ENCODE assay signal across 8 cellular contexts in the genomic region with DNA sequence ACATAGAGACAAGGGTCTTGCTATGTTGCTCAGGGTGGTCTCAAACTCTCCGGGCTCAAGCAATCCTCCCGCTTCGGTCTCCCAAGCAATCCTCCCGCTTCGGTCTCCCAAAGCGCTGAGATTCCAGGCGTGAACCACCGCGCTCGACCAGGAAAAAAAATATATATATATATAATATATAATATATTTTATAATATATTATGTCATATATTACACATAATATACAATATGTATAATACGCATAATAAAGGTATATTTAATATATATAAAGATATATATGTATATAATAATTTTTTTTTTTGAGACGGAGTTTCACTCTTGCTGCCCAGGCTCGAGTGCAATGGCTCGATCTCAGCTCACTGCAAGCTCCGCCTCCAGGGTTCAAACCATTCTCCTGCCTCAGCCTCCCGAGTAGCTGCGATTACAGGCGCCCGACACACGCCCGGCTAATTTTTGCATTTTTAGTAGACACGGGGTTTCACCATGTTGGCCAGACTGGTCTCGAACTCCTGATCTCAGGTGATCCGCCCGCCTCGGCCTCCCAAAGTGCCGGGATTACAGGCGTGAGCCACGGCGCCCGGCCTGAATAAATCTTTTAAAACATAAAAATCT. TPM values are rescaled to one million over a fixed set of nuclear protein-coding genes. Genes with fewer than 3 reads are reported as not detected.
DNase-seq lines count a peak whose midpoint lies in the region; ATAC-seq and TF ChIP-seq lines count a peak whose summit lies in the region.
"Not testable (repeated sequence)": the region's sequence is repeated elsewhere in the genome, so short reads cannot be mapped to it uniquely, and the experiment has no call there.

No MANE protein-coding gene starts in this region.

- not testable (repeated sequence) for DNase-seq in CD8-positive, alpha-beta memory T cell; HAP-1 (ENCODE audit: low spot score in 2 of 2); WTC11 (ENCODE audit: low spot score); activated naive CD4-positive, alpha-beta T cell treated with anti-CD3 and anti-CD28 coated beads, Interleukin-2, amount 10 ng/mL, durations not matched to agents 7 days and 5 days; epithelial cell of esophagus (ENCODE audit: low read depth); stimulated activated naive CD8-positive, alpha-beta T cell treated with anti-CD3 and anti-CD28 coated beads, Interleukin-15, Interleukin-2, amounts not matched to agents 100 U/mL and 50 U/mL, for 24 hours
- DNase-seq in medulla oblongata (ENCODE audit: extremely low spot score), result peak; percentile 0

- ATAC-seq in WTC11, result not testable (repeated sequence)
- ATAC-seq in stimulated activated naive CD8-positive, alpha-beta T cell treated with anti-CD3 and anti-CD28 coated beads, Interleukin-15, Interleukin-2, amounts not matched to agents 100 U/mL and 50 U/mL, for 24 hours, result peak; percentile 12

- in situ Hi-C loops in HAP-1 (cut with MboI; ENCODE audit: low sequenced_read_pairs), result not testable (repeated sequence)

- TF ChIP-seq CTCF in Loucy (conservative IDR thresholded peaks at IDR 0.05; ENCODE audit: low read length); WTC11 (IDR thresholded peaks at IDR 0.05); epithelial cell of esophagus (IDR thresholded peaks at IDR 0.05; ENCODE audit: insufficient read depth, low read depth, low read length, missing control alignments): not testable (repeated sequence)

- H3K9me2 ChIP-seq in Loucy (replicated peaks; ENCODE audit: low read depth, low read length), result not testable (repeated sequence)

- H3K4me1 ChIP-seq in CD8-positive, alpha-beta memory T cell (ENCODE audit: insufficient read depth, low read length); HAP-1; Loucy (ENCODE audit: insufficient read depth, low read length, poor library complexity, severe bottlenecking): not testable (repeated sequence)

- POLR2A ChIA-PET in CD8-positive, alpha-beta memory T cell (lab: Charles Lee); WTC11 (lab: Charles Lee): not testable (repeated sequence)

- H3K9me3 Mint-ChIP-seq in CD8-positive, alpha-beta memory T cell; WTC11; activated naive CD4-positive, alpha-beta T cell treated with anti-CD3 and anti-CD28 coated beads, Interleukin-2, amount 10 ng/mL, durations not matched to agents 7 days and 5 days: not testable (repeated sequence)

- H4K20me1 ChIP-seq in Loucy (ENCODE audit: insufficient read depth, low read length, poor library complexity, severe bottlenecking), result not testable (repeated sequence)

- CTCF ChIA-PET in CD8-positive, alpha-beta memory T cell (lab: Charles Lee); WTC11 (lab: Charles Lee); activated naive CD4-positive, alpha-beta T cell treated with anti-CD3 and anti-CD28 coated beads, Interleukin-2, amount 10 ng/mL, durations not matched to agents 7 days and 5 days (lab: Charles Lee): not testable (repeated sequence)

- peaks cover 26% of the 10 kb centered on the region for H3K79me2 ChIP-seq in Loucy (ENCODE audit: insufficient read depth, low read length)

- not testable (repeated sequence) for H3K36me3 Mint-ChIP-seq in CD8-positive, alpha-beta memory T cell; WTC11; activated naive CD4-positive, alpha-beta T cell treated with anti-CD3 and anti-CD28 coated beads, Interleukin-2, amount 10 ng/mL, durations not matched to agents 7 days and 5 days

- H3K36me3 ChIP-seq in CD8-positive, alpha-beta memory T cell (ENCODE audit: insufficient read depth, low read length); HAP-1 (replicated peaks); Loucy (ENCODE audit: insufficient read depth, low read length): not testable (repeated sequence)

- H3K4me3 ChIP-seq in CD8-positive, alpha-beta memory T cell (ENCODE audit: low read length), result not testable (repeated sequence)
- H3K4me3 ChIP-seq in HAP-1 (peak overlapping the region; percentile 25), Loucy (ENCODE audit: low read length, poor library complexity, severe bottlenecking) (peak overlapping the region; percentile 63), epithelial cell of esophagus (ENCODE audit: low read length) (peak overlapping the region; percentile 27)

- not testable (repeated sequence) for H3K27ac ChIP-seq in CD8-positive, alpha-beta memory T cell (ENCODE audit: low read depth, low read length)

- peak overlapping the region; percentile 72 for H3K9ac ChIP-seq in Loucy (ENCODE audit: low read depth, low read length, poor library complexity, severe bottlenecking)

- H3K9me3 ChIP-seq in CD8-positive, alpha-beta memory T cell (ENCODE audit: low read length); HAP-1; Loucy (ENCODE audit: insufficient read depth, low read depth, low read length): not testable (repeated sequence)

- not testable (repeated sequence) for H3K27me3 Mint-ChIP-seq in CD8-positive, alpha-beta memory T cell; WTC11 (ENCODE audit: low read depth); activated naive CD4-positive, alpha-beta T cell treated with anti-CD3 and anti-CD28 coated beads, Interleukin-2, amount 10 ng/mL, durations not matched to agents 7 days and 5 days

- not testable (repeated sequence) for H3K4me2 ChIP-seq in Loucy (ENCODE audit: low read depth, low read length, poor library complexity, severe bottlenecking)

- not testable (repeated sequence) for H3K27me3 ChIP-seq in CD8-positive, alpha-beta memory T cell (ENCODE audit: insufficient read depth, low read length, poor library complexity, severe bottlenecking); HAP-1 (ENCODE audit: low read depth); Loucy (ENCODE audit: insufficient read depth, low read length, poor library complexity, severe bottlenecking)

- not testable (repeated sequence) for H3K27ac Mint-ChIP-seq in CD8-positive, alpha-beta memory T cell; WTC11; activated naive CD4-positive, alpha-beta T cell treated with anti-CD3 and anti-CD28 coated beads, Interleukin-2, amount 10 ng/mL, durations not matched to agents 7 days and 5 days

- H3F3A ChIP-seq in Loucy (ENCODE audit: low read depth), result not testable (repeated sequence)

- H3K4me1 Mint-ChIP-seq in CD8-positive, alpha-beta memory T cell; WTC11; activated naive CD4-positive, alpha-beta T cell treated with anti-CD3 and anti-CD28 coated beads, Interleukin-2, amount 10 ng/mL, durations not matched to agents 7 days and 5 days: not testable (repeated sequence)

- not testable (repeated sequence) for H2AFZ ChIP-seq in Loucy (ENCODE audit: low read length)

- peak overlapping the region in 4 of 7 donors; percentile 50 to 79 (median 54) for H3K4me3 Mint-ChIP-seq in CD8-positive, alpha-beta memory T cell
- peak overlapping the region; percentile 50 for H3K4me3 Mint-ChIP-seq in WTC11
- peak overlapping the region; percentile 64 for H3K4me3 Mint-ChIP-seq in activated naive CD4-positive, alpha-beta T cell treated with anti-CD3 and anti-CD28 coated beads, Interleukin-2, amount 10 ng/mL, durations not matched to agents 7 days and 5 days

TF ChIP-seq in WTC11, 78 proteins besides CTCF, POLR2A, EP300 and RAD21:
- TF ChIP-seq ZNF121 (CRISPR knock-in tag; IDR thresholded peaks at IDR 0.05) (0 out of 2 replicates have a peak, but pooled peaks have one; percentile 16), HMGA2 (CRISPR knock-in tag; IDR thresholded peaks at IDR 0.05) (peak; percentile 90; the same call in 1 of the 2 replicates)

RNA-seq across cellular contexts. Expression of a gene that starts 38.2 kb away (rescaled TPM):
- 1 to 10 TPM; 6.1 to 8.0 TPM for total RNA-seq in CD8-positive, alpha-beta memory T cell
- polyA plus RNA-seq in CD8-positive, alpha-beta memory T cell, result 16.5 TPM
- total RNA-seq in WTC11 (2021), result 7.2 to 8.8 TPM (median 8.5 TPM) in 3 replicates
